Comparison of ENCODE assay signal across 8 cellular contexts in the genomic region with DNA sequence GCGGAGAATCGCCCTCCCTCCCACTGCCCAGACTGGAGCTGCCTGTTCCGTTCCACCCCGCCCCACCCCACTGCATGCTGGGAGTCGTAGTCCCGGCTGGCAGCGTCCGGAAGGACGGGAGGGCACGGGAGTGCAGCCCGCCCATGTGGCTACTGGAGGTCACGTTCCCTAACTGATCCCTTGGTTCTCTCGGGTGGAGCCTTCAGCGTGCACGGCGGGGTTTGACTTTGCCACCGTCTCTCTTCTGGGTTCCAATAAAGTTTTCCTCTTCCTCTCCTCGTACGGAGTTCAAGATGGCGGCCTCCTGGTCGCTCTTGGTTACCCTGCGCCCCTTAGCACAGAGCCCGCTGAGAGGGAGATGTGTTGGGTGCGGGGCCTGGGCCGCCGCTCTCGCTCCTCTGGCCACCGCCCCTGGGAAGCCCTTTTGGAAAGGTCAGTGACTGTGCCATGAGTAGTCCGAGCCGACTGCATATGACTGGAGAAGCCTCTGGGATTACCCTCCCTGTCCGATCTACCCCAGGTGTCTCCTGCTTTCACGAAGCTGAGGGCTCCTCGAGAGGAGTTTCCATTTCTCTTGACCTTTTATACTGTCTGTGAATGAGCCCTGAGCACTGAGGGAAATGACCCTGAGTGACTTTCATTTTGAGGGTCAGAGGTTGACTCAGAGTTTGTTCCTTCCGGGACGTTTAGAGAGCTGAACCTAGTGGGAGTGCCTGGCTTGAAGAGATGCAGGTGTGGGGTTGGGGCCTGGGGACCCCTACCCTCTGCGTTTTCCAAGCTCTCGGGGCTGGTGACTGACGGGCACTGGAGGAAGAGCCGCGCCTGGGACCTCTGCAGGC. TPM values are rescaled to one million over a fixed set of nuclear protein-coding genes. Genes with fewer than 3 reads are reported as not detected.
DNase-seq lines count a peak whose midpoint lies in the region; ATAC-seq and TF ChIP-seq lines count a peak whose summit lies in the region.

AFG1L (plus strand) TSS at position 268 of the 839 bp plus-strand sequence; CDS start at position 294, 26 bp downstream.

- H3K36me3 Mint-ChIP-seq in type B pancreatic cell: no peaks in the 10 kb centered on the region

- peaks cover 9% of the 10 kb centered on the region for H3K4me1 Mint-ChIP-seq in type B pancreatic cell (ENCODE audit: unreplicated experiment)

- peak; percentile 2 to 61 for TF ChIP-seq POLR2A in heart left ventricle (IDR thresholded peaks at IDR 0.05)

- H3K4me3 ChIP-seq in GM12864 (ENCODE audit: low read depth, low read length) (peak within 1 kb of the TSS; percentile 82), heart left ventricle (peak within 1 kb of the TSS; percentile 67 to 92 (median 83))

- no peaks in the 10 kb centered on the region for H3K9me3 ChIP-seq in heart left ventricle

- TF ChIP-seq CTCF in GM12864 (IDR thresholded peaks at IDR 0.05; ENCODE audit: low read depth, low read length, missing control alignments) (no peak), heart left ventricle (IDR thresholded peaks at IDR 0.05) (no peak), type B pancreatic cell (conservative IDR thresholded peaks at IDR 0.05) (no peak)

- H3K4me1 ChIP-seq in heart left ventricle: peaks cover 0 to 27% (median 7%) of the 10 kb centered on the region in 12 donors

- H3K27ac Mint-ChIP-seq in type B pancreatic cell: peak within 1 kb of the TSS; percentile 95

- H3K27me3 ChIP-seq in heart left ventricle: no peaks in the 10 kb centered on the region

- DNase-seq in GM12864 (ENCODE audit: low read depth) (peak; percentile 60), NCI-H1092 (lab: John Stamatoyannopoulos, UW) (peak; percentile 34), SW 1271 (lab: John Stamatoyannopoulos, UW) (peak; percentile 83 to 87), heart left ventricle (peak; percentile 95 to 97 (median 96)), pons (ENCODE audit: low spot score) (peak; percentile 91), type B pancreatic cell (ENCODE audit: extremely low spot score, unreplicated experiment) (peak; percentile 91)

- ATAC-seq in HG02610 (IDR thresholded peaks at IDR 0.05; ENCODE audit: unreplicated experiment) (peak; percentile 89), heart left ventricle (peak; percentile 98 to 100 (median 100))

- WGBS in adipose tissue, 3 donors: 0 to 1% (median 1%) methylated on average over 37 to 40 of the region's 40 CpGs
- 1 to 2% (median 1%) methylated on average over 23 to 40 of the region's 40 CpGs for WGBS in heart left ventricle, 4 donors

- H3K36me3 ChIP-seq in heart left ventricle: no peaks in the 10 kb centered on the region

- intact Hi-C loops in heart left ventricle (cut with DNase I): loop anchor here in 7 of 10 donors (1.0 to 5.0 kb wide), 3 partner anchors 33 to 34 kb away; partner anchors contain the start of gene SNX3 (in 7 of the 7)

- H3K9me3 Mint-ChIP-seq in type B pancreatic cell: no peaks in the 10 kb centered on the region

- no peaks in the 10 kb centered on the region for H3K27me3 Mint-ChIP-seq in type B pancreatic cell

- H3K27ac ChIP-seq in adipose tissue (ENCODE audit: low read depth, low read length): peak within 1 kb of the TSS; percentile 63
- peak within 1 kb of the TSS; percentile 89 to 98 (median 95) for H3K27ac ChIP-seq in heart left ventricle

- peak within 1 kb of the TSS; percentile 97 for H3K4me3 Mint-ChIP-seq in type B pancreatic cell

RNA-seq across cellular contexts. Expression of gene AFG1L, which starts in this region (rescaled TPM):
- polyA plus RNA-seq in adipose tissue (1 to 10 TPM; 1.0 to 2.8 (median 1.8) TPM), heart left ventricle (1 to 10 TPM; 3.0 to 5.3 TPM)
- total RNA-seq in heart left ventricle (10 to 100 TPM in 6 of 9 donors, 1 to 10 TPM in 3; 1.9 to 16.6 (median 11.1) TPM), type B pancreatic cell (ENCODE audit: low replicate concordance) (7.8 and 9.6 TPM in 2 replicates)

Comparison
In these comparisons a context has a peak if more than half of its experiments do, and no peak if none do; other contexts are left out.
1. Peak in every context shown above with its lines: DNase-seq, ATAC-seq, H3K4me3 ChIP-seq and H3K27ac ChIP-seq.
2. DNase-seq: peak in every context shown above with its lines; median percentile 96 in heart left ventricle; 91 in pons; 91 in type B pancreatic cell; 85 in SW 1271; 60 in GM12864; 34 in NCI-H1092.